ENCODE assay signal across 9 cellular contexts in the genomic region with DNA sequence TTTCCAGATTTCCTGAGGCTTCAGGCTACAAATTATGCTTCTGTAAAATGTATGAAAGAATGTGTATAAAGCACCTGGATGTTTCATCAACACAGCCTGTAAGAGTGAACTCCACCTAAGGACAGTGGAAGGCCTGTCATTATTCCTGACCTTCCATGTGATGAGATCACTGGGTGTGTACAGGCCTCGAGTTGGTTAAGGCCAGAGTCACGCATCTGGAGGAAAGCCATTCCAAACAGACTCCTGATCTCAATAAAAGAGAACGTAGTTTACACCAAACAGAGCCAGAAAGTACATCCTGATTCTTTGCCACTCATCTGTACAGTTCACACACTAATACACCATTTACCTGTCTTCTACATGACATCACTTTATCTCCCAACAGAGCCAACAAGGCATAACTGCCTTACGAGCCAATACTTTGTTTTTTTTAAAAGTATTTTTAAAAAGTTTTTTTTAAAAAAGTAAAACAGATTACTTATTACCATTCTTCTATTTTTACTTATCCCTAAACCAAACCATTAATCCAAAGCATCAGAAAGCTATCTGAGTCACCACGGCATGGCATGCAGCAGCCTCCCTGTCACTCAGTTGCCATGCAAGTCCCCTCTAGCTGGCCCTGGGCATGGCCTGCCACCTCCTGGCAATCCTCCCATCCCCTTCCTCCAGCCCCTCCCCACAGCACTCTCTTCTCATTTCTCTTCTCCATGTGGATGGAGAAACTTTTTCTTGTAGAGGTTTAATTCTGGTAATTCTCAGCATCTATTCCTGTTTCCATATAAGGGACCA.
DNase-seq lines count a peak whose midpoint lies in the region; ATAC-seq and TF ChIP-seq lines count a peak whose summit lies in the region.
"Had no signal": no experiment of that assay in that cellular context is flagged by ENCODE, and none has a peak within 500 bp of the region (broad histone marks: within the 10 kb centered on the region; RNA-seq: fewer than 3 reads in every experiment).

No MANE protein-coding gene starts in this region.

- H3K36me3 Mint-ChIP-seq in MCF 10A (ENCODE audit: insufficient read depth, unreplicated experiment) (peaks cover 79% of the 10 kb centered on the region), T-cell (peaks cover 61% of the 10 kb centered on the region)

- CTCF ChIA-PET in MCF 10A (lab: Yijun Ruan, JAX) = interaction anchor here (0.7 to 14.9 kb wide), 4 partner anchors 80 to 284 kb away, joined by 3 to 356 read pairs (median 12); no protein-coding TSS in a partner anchor
- CTCF ChIA-PET in T-cell (lab: Charles Lee) = no interaction called here

- no peaks in the 10 kb centered on the region for H3K9me3 Mint-ChIP-seq in MCF 10A (ENCODE audit: unreplicated experiment)
- H3K9me3 Mint-ChIP-seq in T-cell = no peaks in the 10 kb centered on the region

- H3K27me3 Mint-ChIP-seq in MCF 10A (ENCODE audit: insufficient read depth, unreplicated experiment) (no peaks in the 10 kb centered on the region), T-cell (no peaks in the 10 kb centered on the region)

- peaks cover 10 to 49% (median 29%) of the 10 kb centered on the region in 4 donors for H3K4me1 ChIP-seq in stomach

- POLR2A ChIA-PET in MCF 10A (lab: Yijun Ruan, JAX) (interaction anchor here (0.7 to 1.5 kb wide), 10 partner anchors 10 to 396 kb away, joined by 3 to 8 read pairs (median 3); no protein-coding TSS in a partner anchor), T-cell (lab: Charles Lee) (no interaction called here)

- no peak for TF ChIP-seq POLR2A in stomach (IDR thresholded peaks at IDR 0.05)

- DNase-seq in HS-27A (ENCODE audit: low read depth) (peak; percentile 56), MCF 10A (ENCODE audit: unreplicated experiment) (peak; percentile 77), left ventricle myocardium superior (no peak), stomach (no peak), T-cell (no peak), amniotic stem cell (lab: John Stamatoyannopoulos, UW) (no peak), RPMI8226 (no peak)
- DNase-seq: activated CD4-positive, alpha-beta T cell treated with anti-CD3 and anti-CD28 coated beads for 1 hour had no signal

- intact Hi-C loops in MCF 10A (cut with micrococcal nuclease) (loop anchor here (1.0 kb wide), 1 partner anchor 358 kb away; no protein-coding TSS in a partner anchor), left ventricle myocardium superior (cut with micrococcal nuclease) (no loop called here), stomach (cut with DNase I; ENCODE audit: low total_unique reads) (no loop called here)

- WGBS in stomach, 5 donors = 38 to 46% (median 41%) methylated on average over 5 of the region's 5 CpGs

- no peaks in the 10 kb centered on the region for H3K27me3 ChIP-seq in stomach

- H3K4me1 Mint-ChIP-seq in MCF 10A (ENCODE audit: insufficient read depth, unreplicated experiment) (peaks cover 49% of the 10 kb centered on the region), T-cell (no peaks in the 10 kb centered on the region)

- no peak for TF ChIP-seq EP300 in stomach (IDR thresholded peaks at IDR 0.05)

- ATAC-seq in left ventricle myocardium superior (peak; percentile 53), T-cell (replicated peaks in 1 of 4) (no peak), HG03108 (IDR thresholded peaks at IDR 0.05; ENCODE audit: unreplicated experiment) (no peak)

- H3K4me3 Mint-ChIP-seq in MCF 10A (ENCODE audit: unreplicated experiment) = peak overlapping the region; percentile 18
- no peak overlapping the region for H3K4me3 Mint-ChIP-seq in T-cell

- H3K27ac Mint-ChIP-seq in MCF 10A (ENCODE audit: low read depth, unreplicated experiment) (peak overlapping the region; percentile 95), T-cell (no peak overlapping the region)

- H3K36me3 ChIP-seq in stomach = peaks cover 28 to 90% (median 80%) of the 10 kb centered on the region in 4 donors

- peak overlapping the region in 4 of 5 donors; percentile 18 to 60 (median 42) for H3K27ac ChIP-seq in stomach

- no peaks in the 10 kb centered on the region for H3K9me3 ChIP-seq in stomach

- TF ChIP-seq CTCF in MCF 10A (IDR thresholded peaks at IDR 0.05; ENCODE audit: unreplicated experiment) = no peak
- TF ChIP-seq CTCF in stomach (IDR thresholded peaks at IDR 0.05) = no peak

- BruUV-seq in MCF 10A (replicated peaks; lab: Mats Ljungman, UMichigan) = TSS peak; percentile 42

- H3K4me3 ChIP-seq in stomach = no peak overlapping the region

Comparison
In these comparisons a context has a peak if more than half of its experiments do, and no peak if none do; other contexts are left out.
1. DNase-seq: peak in HS-27A (single experiment) and MCF 10A (single experiment); none in left ventricle myocardium superior (single experiment), stomach (single experiment), T-cell (0 of 34), amniotic stem cell (single experiment) and RPMI8226 (single experiment).